ENCODE assay signal across 8 cellular contexts in the genomic region with DNA sequence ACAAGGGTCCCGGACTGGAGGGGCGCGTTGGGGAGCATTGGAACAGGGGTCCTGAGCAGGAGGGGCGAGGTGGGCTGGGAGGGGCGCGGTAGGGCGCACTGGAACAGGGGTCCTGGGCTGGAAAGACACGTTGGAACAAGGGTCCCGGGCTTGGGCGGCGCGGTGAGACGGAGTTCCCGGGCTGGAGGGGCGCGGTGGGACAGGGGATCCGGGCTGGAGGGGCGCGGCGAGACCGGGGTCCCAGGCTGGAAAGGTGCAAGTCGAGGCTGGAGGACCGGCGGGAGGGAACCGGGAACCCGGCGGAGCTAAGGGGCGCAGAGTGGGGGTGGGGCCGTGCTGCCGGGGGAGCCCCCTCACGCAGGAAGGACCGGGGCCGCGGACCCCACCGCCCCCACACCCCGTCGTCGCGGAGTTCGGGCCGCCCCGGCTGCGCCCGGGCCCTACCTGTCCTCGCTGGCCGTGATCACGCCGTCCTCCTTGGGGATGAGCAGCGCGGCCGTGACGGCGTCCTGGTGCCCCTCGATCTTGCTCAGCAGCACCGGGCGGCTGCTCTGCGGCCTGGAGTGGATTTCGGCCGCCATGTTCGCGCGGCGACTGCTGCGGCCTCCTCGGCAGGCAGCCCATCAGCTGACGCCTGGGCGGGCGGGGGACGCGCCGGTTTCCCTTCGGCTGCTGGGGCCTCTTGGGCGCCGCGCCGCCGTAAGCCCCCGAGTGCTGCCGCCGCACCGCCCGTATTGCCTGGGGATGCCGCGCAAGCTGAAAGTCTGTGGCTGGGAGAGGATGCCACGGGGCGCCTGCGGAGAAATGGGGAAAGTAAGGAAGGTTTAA. TPM values are rescaled to one million over a fixed set of nuclear protein-coding genes. Genes with fewer than 3 reads are reported as not detected.
A peak's percentile ranks its signal among the peaks of the same experiment; 100 is the strongest.
DNase-seq lines count a peak whose midpoint lies in the region; ATAC-seq, FAIRE-seq and TF ChIP-seq lines count a peak whose summit lies in the region.

A gene with protein sequence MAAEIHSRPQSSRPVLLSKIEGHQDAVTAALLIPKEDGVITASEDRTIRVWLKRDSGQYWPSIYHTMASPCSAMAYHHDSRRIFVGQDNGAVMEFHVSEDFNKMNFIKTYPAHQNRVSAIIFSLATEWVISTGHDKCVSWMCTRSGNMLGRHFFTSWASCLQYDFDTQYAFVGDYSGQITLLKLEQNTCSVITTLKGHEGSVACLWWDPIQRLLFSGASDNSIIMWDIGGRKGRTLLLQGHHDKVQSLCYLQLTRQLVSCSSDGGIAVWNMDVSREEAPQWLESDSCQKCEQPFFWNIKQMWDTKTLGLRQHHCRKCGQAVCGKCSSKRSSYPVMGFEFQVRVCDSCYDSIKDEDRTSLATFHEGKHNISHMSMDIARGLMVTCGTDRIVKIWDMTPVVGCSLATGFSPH (minus strand): TSS at position 632 of the 828 bp plus-strand sequence. CDS start 51 bp downstream, at position 581.

- H3K27ac ChIP-seq in OCI-LY1 (ENCODE audit: low read depth, low read length, poor library complexity, severe bottlenecking): no peak within 1 kb of the TSS

- H3K9me3 ChIP-seq in OCI-LY1 (ENCODE audit: low read length): no peaks in the 10 kb centered on the region

- H3K4me1 ChIP-seq in OCI-LY1 (ENCODE audit: insufficient read depth, low read length, severe bottlenecking): peaks cover 23% of the 10 kb centered on the region

- H3K4me2 ChIP-seq in OCI-LY1 (ENCODE audit: low read length): peak within 1 kb of the TSS; percentile 73

- H2AFZ ChIP-seq in OCI-LY1 (ENCODE audit: low read length): peak within 1 kb of the TSS; percentile 43

- H4K20me1 ChIP-seq in OCI-LY1 (ENCODE audit: insufficient read depth, low read length): no peaks in the 10 kb centered on the region

- DNase-seq in Calu3 (peak; percentile 90), HTR-8/SVneo (ENCODE audit: insufficient read length, low spot score) (peak; percentile 90), endothelial cell (ENCODE audit: low spot score) (peak; percentile 86), midbrain (lab: John Stamatoyannopoulos, UW) (peak; percentile 94)
- peak; percentile 90 for DNase-seq in activated CD8-positive, alpha-beta memory T cell treated with anti-CD3 and anti-CD28 coated beads, Interleukin-2, amount 50 U/mL, for 48 hours
- peak; percentile 79 to 81 for DNase-seq in stimulated activated CD8-positive, alpha-beta memory T cell treated with anti-CD3 and anti-CD28 coated beads, Interleukin-15, amount 100 ng/mL, for 48 hours (ENCODE audit: low read depth in 2 of 2)

- no TSS peak for BruUV-seq in Calu3 (replicated peaks; lab: Mats Ljungman, UMichigan)

- peak within 1 kb of the TSS; percentile 99 for H3K4me3 Mint-ChIP-seq in Calu3 (ENCODE audit: low read depth, unreplicated experiment)
- peak within 1 kb of the TSS; percentile 93 for H3K4me3 Mint-ChIP-seq in endothelial cell (ENCODE audit: unreplicated experiment)

- H3K36me3 Mint-ChIP-seq in Calu3 (ENCODE audit: insufficient read depth, unreplicated experiment): peaks cover 26% of the 10 kb centered on the region
- peaks cover 8% of the 10 kb centered on the region for H3K36me3 Mint-ChIP-seq in endothelial cell (ENCODE audit: low read depth, unreplicated experiment)

- H3K9me3 Mint-ChIP-seq in Calu3 (ENCODE audit: low read depth, unreplicated experiment): no peaks in the 10 kb centered on the region
- H3K9me3 Mint-ChIP-seq in endothelial cell (ENCODE audit: unreplicated experiment): no peaks in the 10 kb centered on the region

- H3K4me3 ChIP-seq in OCI-LY1 (ENCODE audit: low read depth, low read length, poor library complexity, severe bottlenecking): peak within 1 kb of the TSS; percentile 75

- peak within 1 kb of the TSS; percentile 24 for H3K27ac Mint-ChIP-seq in Calu3 (ENCODE audit: unreplicated experiment)
- peak within 1 kb of the TSS; percentile 82 for H3K27ac Mint-ChIP-seq in endothelial cell (ENCODE audit: unreplicated experiment)

- H3F3A ChIP-seq in OCI-LY1 (ENCODE audit: insufficient read depth, low read length): no peaks in the 10 kb centered on the region

- no peaks in the 10 kb centered on the region for H3K27me3 ChIP-seq in OCI-LY1 (ENCODE audit: insufficient read depth, low read length)

- intact Hi-C loops in Calu3 (cut with micrococcal nuclease; ENCODE audit: unreplicated experiment): no loop called here

- no peaks in the 10 kb centered on the region for H3K79me2 ChIP-seq in OCI-LY1 (ENCODE audit: insufficient read depth, low read length)

- H3K9ac ChIP-seq in OCI-LY1 (ENCODE audit: low read length): peak within 1 kb of the TSS; percentile 63

- no peak for TF ChIP-seq CTCF in Calu3 (IDR thresholded peaks at IDR 0.05; ENCODE audit: unreplicated experiment)
- TF ChIP-seq CTCF in OCI-LY1 (IDR thresholded peaks at IDR 0.05; ENCODE audit: low read length): no peak
- TF ChIP-seq CTCF in endothelial cell (IDR thresholded peaks at IDR 0.05; ENCODE audit: unreplicated experiment): no peak

- FAIRE-seq in HTR-8/SVneo (lab: Jason Lieb, UNC): peak; percentile 84

- CTCF ChIA-PET in Calu3 (lab: Charles Lee): interaction anchor here (0.6 kb wide), 1 partner anchor 52 kb away, joined by 3 read pairs; no protein-coding TSS in a partner anchor

- H3K4me1 Mint-ChIP-seq in Calu3 (ENCODE audit: low read depth, unreplicated experiment) (peaks cover 23% of the 10 kb centered on the region), endothelial cell (ENCODE audit: unreplicated experiment) (peaks cover 29% of the 10 kb centered on the region)

- no peaks in the 10 kb centered on the region for H3K36me3 ChIP-seq in OCI-LY1 (ENCODE audit: insufficient read depth, low read length)

- peak; percentile 69 for ATAC-seq in GM21381 (IDR thresholded peaks at IDR 0.05; ENCODE audit: unreplicated experiment)

- H3K9me2 ChIP-seq in OCI-LY1 (ENCODE audit: low read depth, low read length): no peaks in the 10 kb centered on the region

- H3K27me3 Mint-ChIP-seq in Calu3 (ENCODE audit: unreplicated experiment) (no peaks in the 10 kb centered on the region), endothelial cell (ENCODE audit: unreplicated experiment) (peaks cover 9% of the 10 kb centered on the region)

RNA-seq across cellular contexts. Expression of the gene that starts here (rescaled TPM):
- total RNA-seq in Calu3 (2022) (37.5 and 43.8 TPM in 2 replicates), endothelial cell (ENCODE audit: unreplicated experiment) (53.1 TPM)
